19 cellular contexts compared by ENCODE assay signal in the genomic region with DNA sequence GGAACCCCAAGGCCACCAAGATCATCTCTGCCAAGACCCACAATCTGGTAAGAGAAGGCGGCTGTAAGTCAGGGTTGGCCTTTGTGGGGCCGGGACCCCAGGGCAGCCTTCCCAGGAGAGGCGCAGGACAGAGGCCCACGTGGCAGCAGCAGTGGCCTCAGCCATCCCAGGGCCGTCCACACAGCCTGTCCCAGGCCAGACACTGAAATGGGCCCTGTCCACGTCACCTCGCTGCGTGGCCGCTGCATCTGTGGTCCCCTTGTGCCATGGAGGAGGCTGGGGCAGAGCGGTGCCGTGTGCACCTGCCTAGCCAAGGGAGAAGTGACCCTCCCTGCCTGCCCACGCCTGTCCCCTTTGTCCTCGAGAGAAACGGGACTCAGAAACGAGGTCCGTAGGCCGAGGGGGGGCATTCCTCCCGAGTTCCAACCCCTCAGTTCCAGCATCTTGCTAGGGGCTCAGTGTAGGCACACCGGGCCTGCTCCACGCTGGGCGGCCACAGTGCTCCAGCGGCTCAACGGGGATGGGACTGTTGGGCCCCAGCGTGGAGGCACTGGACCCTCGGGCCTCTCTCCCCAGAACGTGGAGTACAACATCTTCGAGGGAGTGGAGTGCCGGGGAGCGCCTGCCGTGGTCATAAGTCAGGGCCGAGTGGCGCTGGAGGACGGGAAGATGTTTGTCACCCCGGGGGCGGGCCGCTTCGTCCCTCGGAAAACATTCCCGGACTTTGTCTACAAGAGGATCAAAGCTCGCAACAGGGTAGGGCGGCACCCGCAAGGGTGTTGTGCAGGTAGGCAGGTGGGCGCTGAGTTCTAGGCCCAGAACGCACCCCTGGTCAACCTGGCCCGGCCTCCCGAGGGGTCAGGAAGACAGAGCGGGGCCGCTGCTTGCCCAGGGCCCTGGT. TPM values are rescaled to one million over a fixed set of nuclear protein-coding genes. Genes with fewer than 3 reads are reported as not detected.
"Had no signal": no experiment of that assay in that cellular context is flagged by ENCODE, and none has a peak within 500 bp of the region (broad histone marks: within the 10 kb centered on the region; RNA-seq: fewer than 3 reads in every experiment).

No MANE protein-coding gene starts in this region.

- H3K9me3 ChIP-seq: esophagus squamous epithelium, gastroesophageal sphincter, prostate gland, suprapubic skin, thyroid gland had no signal

- H3K27me3 ChIP-seq: gastroesophageal sphincter, neural progenitor cell, suprapubic skin, thyroid gland had no signal

- H3K27ac ChIP-seq: esophagus squamous epithelium, gastroesophageal sphincter, neural progenitor cell, parathyroid adenoma, prostate gland, suprapubic skin, thyroid gland had no signal

- ATAC-seq: effector memory CD8-positive, alpha-beta T cell; gastroesophageal sphincter; left colon; natural killer cell; stimulated activated effector memory CD8-positive, alpha-beta T cell treated with anti-CD3 and anti-CD28 coated beads, Interleukin-12 subunit alpha, Interleukin-12 subunit beta, amount 100 ng/mL, for 72 hours; stimulated activated naive CD8-positive, alpha-beta T cell treated with anti-CD3 and anti-CD28 coated beads, Interleukin-15, Interleukin-2, amounts not matched to agents 100 U/mL and 50 U/mL, for 24 hours had no signal

- DNase-seq: cerebellar nuclear complex; effector memory CD8-positive, alpha-beta T cell; esophagus squamous epithelium; foreskin fibroblast; immature natural killer cell; left colon; natural killer cell; occipital lobe; small intestine; stimulated activated CD4-positive, alpha-beta T cell treated with anti-CD3 and anti-CD28 coated beads, Interleukin-4, amount 100 ng/mL, for 1 hour; stimulated activated CD8-positive, alpha-beta memory T cell treated with anti-CD3 and anti-CD28 coated beads, Interleukin-4, amount 100 ng/mL, for 48 hours; stimulated activated naive CD8-positive, alpha-beta T cell treated with anti-CD3 and anti-CD28 coated beads, Interleukin-15, Interleukin-2, amounts not matched to agents 100 U/mL and 50 U/mL, for 24 hours; thyroid gland had no signal

- H3K4me1 ChIP-seq: esophagus squamous epithelium, gastroesophageal sphincter, neural progenitor cell, parathyroid adenoma, prostate gland, suprapubic skin, thyroid gland had no signal

- H3K36me3 ChIP-seq: esophagus squamous epithelium, gastroesophageal sphincter, neural progenitor cell, prostate gland, suprapubic skin, thyroid gland had no signal

- H3K4me3 ChIP-seq: esophagus squamous epithelium, gastroesophageal sphincter, neural progenitor cell, prostate gland, suprapubic skin, thyroid gland had no signal

RNA-seq across cellular contexts. Expression of a gene that starts 15.6 kb away (rescaled TPM):
- polyA plus RNA-seq: immature natural killer cell had no signal
